8 cellular contexts compared by ENCODE assay signal in the genomic region with DNA sequence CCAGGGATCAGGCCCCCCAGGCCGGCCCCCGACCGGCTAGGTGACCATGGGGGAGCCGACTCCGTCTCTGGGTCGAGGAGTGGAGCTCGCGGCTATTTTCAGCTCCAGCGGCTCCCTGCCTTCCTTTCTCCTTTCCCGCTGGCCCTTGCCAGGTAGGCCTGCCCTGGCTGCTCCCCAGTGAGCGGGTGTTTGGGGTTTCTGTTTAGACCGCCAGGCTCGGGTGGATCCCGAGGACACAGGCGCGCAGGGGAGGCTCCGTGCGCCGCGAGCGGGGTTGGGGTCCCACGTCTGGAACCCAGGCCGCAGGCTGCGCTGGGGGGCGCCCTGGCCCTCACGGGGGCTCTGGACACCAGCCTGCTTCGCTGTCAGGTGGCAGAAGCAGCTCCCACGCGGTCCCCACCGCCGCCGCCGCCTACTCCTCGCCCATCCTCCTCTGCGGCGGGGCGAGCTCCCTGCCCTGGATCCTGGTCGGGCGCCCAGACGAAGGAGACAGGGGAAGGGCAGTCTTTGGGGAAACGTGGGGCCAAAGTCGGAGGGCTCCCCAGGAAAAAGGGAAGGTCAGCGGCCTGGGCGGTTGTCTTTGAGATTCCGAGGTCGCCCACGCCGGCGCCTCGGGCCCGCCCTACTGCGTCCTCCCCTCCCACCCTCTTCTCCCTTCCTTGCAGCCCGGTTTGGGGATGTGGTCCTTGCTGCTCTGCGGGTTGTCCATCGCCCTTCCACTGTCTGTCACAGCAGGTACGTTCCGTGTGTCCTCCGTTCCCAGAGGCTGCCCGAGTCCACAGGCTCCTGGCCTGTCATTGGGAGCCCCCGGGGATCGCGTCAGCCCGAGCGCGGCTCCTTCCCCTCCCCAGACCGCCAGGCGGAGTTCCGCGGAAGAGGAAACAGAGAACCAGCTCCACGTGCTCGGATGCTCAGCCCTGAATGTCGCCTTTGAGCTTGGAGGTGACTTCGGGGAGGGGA. TPM values are rescaled to one million over a fixed set of nuclear protein-coding genes. Genes with fewer than 3 reads are reported as not detected.
A peak's percentile ranks its signal among the peaks of the same experiment; 100 is the strongest.
DNase-seq lines count a peak whose midpoint lies in the region; ATAC-seq and TF ChIP-seq lines count a peak whose summit lies in the region.

No MANE protein-coding gene starts in this region.

- no peak overlapping the region for H3K27ac Mint-ChIP-seq in CD8-positive, alpha-beta T cell

- H3K27ac ChIP-seq in CD8-positive, alpha-beta T cell (ENCODE audit: low read depth, low read length), result no peak overlapping the region
- peak overlapping the region; percentile 32 to 47 for H3K27ac ChIP-seq in coronary artery
- H3K27ac ChIP-seq in lower lobe of right lung, result no peak overlapping the region

- no peaks in the 10 kb centered on the region for H3K36me3 Mint-ChIP-seq in CD8-positive, alpha-beta T cell

- no peaks in the 10 kb centered on the region for H3K9me3 ChIP-seq in CD8-positive, alpha-beta T cell (ENCODE audit: low read length)
- H3K9me3 ChIP-seq in lower lobe of right lung, result no peaks in the 10 kb centered on the region

- peak; percentile 75 for ATAC-seq in CD8-positive, alpha-beta T cell
- ATAC-seq in lower lobe of right lung, result peak; percentile 85

- intact Hi-C loops in CD8-positive, alpha-beta T cell (cut with DNase I, micrococcal nuclease), result loop anchor here (1.0 to 10.0 kb wide), 4 partner anchors 53 to 255 kb away; no protein-coding TSS in a partner anchor
- intact Hi-C loops in lower lobe of right lung (cut with DNase I), result no loop called here

- H3K4me1 Mint-ChIP-seq in CD8-positive, alpha-beta T cell (ENCODE audit: low read depth), result peaks cover 7% of the 10 kb centered on the region

- peak overlapping the region; percentile 20 for H3K4me3 ChIP-seq in CD8-positive, alpha-beta T cell (ENCODE audit: low read depth, low read length)
- H3K4me3 ChIP-seq in coronary artery (peak overlapping the region; percentile 73), lower lobe of right lung (peak overlapping the region; percentile 58)

- peak in 6 of 7 experiments; percentile 9 to 59 (median 26) for DNase-seq in CD8-positive, alpha-beta T cell
- DNase-seq in activated CD4-positive, alpha-beta T cell treated with anti-CD3 and anti-CD28 coated beads for 1 hour, result peak; percentile 24
- DNase-seq in coronary artery (ENCODE audit: low spot score), result peak; percentile 78
- DNase-seq in lower lobe of right lung, result peak; percentile 69
- DNase-seq in stimulated activated CD4-positive, alpha-beta T cell treated with anti-CD3 and anti-CD28 coated beads, Interleukin-2, amount 100 ng/mL, for 48 hours, result peak; percentile 15 to 36
- no peak for DNase-seq in NCI-H526 treated with DMSO at 0.1 percent for 48 hours (lab: John Stamatoyannopoulos, UW)
- no peak for DNase-seq in NCI-H1417 treated with DMSO at 0.1 percent for 48 hours (lab: John Stamatoyannopoulos, UW)
- no peak for DNase-seq in DMS153 (lab: John Stamatoyannopoulos, UW)

- peak overlapping the region; percentile 87 for H3K4me3 Mint-ChIP-seq in CD8-positive, alpha-beta T cell

- H3K36me3 ChIP-seq in CD8-positive, alpha-beta T cell (ENCODE audit: insufficient read depth, low read length), result no peaks in the 10 kb centered on the region
- H3K36me3 ChIP-seq in lower lobe of right lung, result no peaks in the 10 kb centered on the region

- H3K27me3 Mint-ChIP-seq in CD8-positive, alpha-beta T cell (ENCODE audit: low read depth), result peaks cover 22% of the 10 kb centered on the region

- no peaks in the 10 kb centered on the region for H3K9me3 Mint-ChIP-seq in CD8-positive, alpha-beta T cell

- no peaks in the 10 kb centered on the region for H3K27me3 ChIP-seq in CD8-positive, alpha-beta T cell (ENCODE audit: insufficient read depth, low read length)
- H3K27me3 ChIP-seq in lower lobe of right lung (ENCODE audit: low read depth), result no peaks in the 10 kb centered on the region

- CTCF ChIA-PET in CD8-positive, alpha-beta T cell (lab: Charles Lee), result interaction anchor here (0.8 to 1.8 kb wide), 4 partner anchors 10 to 255 kb away, joined by 3 to 18 read pairs (median 4); no protein-coding TSS in a partner anchor

- POLR2A ChIA-PET in CD8-positive, alpha-beta T cell (lab: Charles Lee), result no interaction called here

- TF ChIP-seq CTCF in CD8-positive, alpha-beta T cell (IDR thresholded peaks at IDR 0.05), result no peak
- no peak for TF ChIP-seq CTCF in coronary artery (IDR thresholded peaks at IDR 0.05)
- TF ChIP-seq CTCF in lower lobe of right lung (IDR thresholded peaks at IDR 0.05), result peak; percentile 33

- no peaks in the 10 kb centered on the region for H3K4me1 ChIP-seq in CD8-positive, alpha-beta T cell (ENCODE audit: insufficient read depth, low read length)
- H3K4me1 ChIP-seq in lower lobe of right lung, result peaks cover 11% of the 10 kb centered on the region

RNA-seq across cellular contexts. Expression of a gene that starts 0.6 kb away (rescaled TPM):
- total RNA-seq in CD8-positive, alpha-beta T cell, result not detected
- total RNA-seq in lower lobe of right lung, result not detected

RNA-seq across cellular contexts. Expression of a gene that starts 44.9 kb away (rescaled TPM):
- under 1 TPM; 0.06 to 0.08 TPM for total RNA-seq in CD8-positive, alpha-beta T cell
- total RNA-seq in lower lobe of right lung, result 152 TPM

Comparison
In these comparisons a context has a peak if more than half of its experiments do, and no peak if none do; other contexts are left out.
1. DNase-seq: peak in CD8-positive, alpha-beta T cell (6 of 7), activated CD4-positive, alpha-beta T cell treated with anti-CD3 and anti-CD28 coated beads for 1 hour (single experiment), coronary artery (single experiment), lower lobe of right lung (single experiment) and stimulated activated CD4-positive, alpha-beta T cell treated with anti-CD3 and anti-CD28 coated beads, Interleukin-2, amount 100 ng/mL, for 48 hours (2 of 2); none in NCI-H526 treated with DMSO at 0.1 percent for 48 hours (single experiment), NCI-H1417 treated with DMSO at 0.1 percent for 48 hours (single experiment) and DMS153 (single experiment).
2. H3K27ac ChIP-seq: peak in coronary artery (2 of 2); none in CD8-positive, alpha-beta T cell (single experiment) and lower lobe of right lung (single experiment).
3. H3K4me3 ChIP-seq: peak in every context shown above with its lines; median percentile 73 in coronary artery; 58 in lower lobe of right lung; 20 in CD8-positive, alpha-beta T cell.
4. RNA of a gene that starts 44.9 kb away (total RNA-seq): 152 TPM in lower lobe of right lung (single experiment); 0.06 to 0.08 TPM in CD8-positive, alpha-beta T cell; every median in the first group is over 100 times any median in the second.